ENCODE assay signal across 9 cellular contexts in the genomic region with DNA sequence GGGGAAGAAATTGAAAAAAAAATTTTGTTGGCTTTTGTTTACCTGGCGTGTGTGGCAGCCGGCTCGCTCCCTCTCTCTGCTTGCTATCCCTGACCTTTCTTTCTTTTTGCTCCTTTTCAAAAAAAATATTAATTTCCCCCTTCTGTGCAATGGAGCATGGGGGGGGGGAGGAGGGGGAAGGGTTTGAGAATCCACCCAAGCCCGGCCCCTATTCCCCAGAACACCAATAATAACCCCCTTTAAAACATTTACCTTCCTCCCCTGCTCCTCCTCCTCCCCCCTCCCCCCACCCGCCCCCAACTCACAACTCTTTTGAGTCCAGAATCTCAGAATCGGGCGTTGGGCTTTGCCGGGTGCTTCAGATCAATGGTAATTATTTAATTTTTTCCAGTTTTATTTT. TPM values are rescaled to one million over a fixed set of nuclear protein-coding genes. Genes with fewer than 3 reads are reported as not detected.
A peak's percentile ranks its signal among the peaks of the same experiment; 100 is the strongest.
DNase-seq lines count a peak whose midpoint lies in the region; ATAC-seq and TF ChIP-seq lines count a peak whose summit lies in the region.
"Had no signal": no experiment of that assay in that cellular context is flagged by ENCODE, and none has a peak within 500 bp of the region (broad histone marks: within the 10 kb centered on the region; RNA-seq: fewer than 3 reads in every experiment).

No MANE protein-coding gene starts in this region.

- H2BK12ac ChIP-seq in neuronal stem cell (ENCODE audit: low read length) = no peak overlapping the region

- H3K4me1 Mint-ChIP-seq in activated T-cell treated with anti-CD3 and anti-CD28 coated beads, Interleukin-2, amount 50 U/mL, for 72 hours (ENCODE audit: low read depth) = peaks cover 33% of the 10 kb centered on the region
- H3K4me1 Mint-ChIP-seq in activated B cell treated with CpG ODN at 0.5 μM for 24 hours = peaks cover 30% of the 10 kb centered on the region

- H3K27me3 ChIP-seq in tibial artery (no peaks in the 10 kb centered on the region), neuronal stem cell (ENCODE audit: control insufficient read depth in 3 of 3, insufficient read depth in 3 of 3, low read depth in 1 of 3, low read length in 3 of 3) (peaks cover 47 to 99% (median 97%) of the 10 kb centered on the region in 3 experiments)

- CTCF ChIA-PET in activated B cell treated with CpG ODN at 0.5 μM for 24 hours (lab: Charles Lee) = no interaction called here

- WGBS in neuronal stem cell (ENCODE audit: extremely low coverage in 2 of 2, insufficient read length in 2 of 2, insufficient replicate concordance in 1 of 2), 2 donors = no CpG with 5 or more reads among the region's 8 CpGs

- H3K9me3 ChIP-seq in tibial artery = no peaks in the 10 kb centered on the region
- peaks cover 0 to 2% of the 10 kb centered on the region in 2 donors for H3K9me3 ChIP-seq in neuronal stem cell (replicated peaks in 1 of 2; ENCODE audit: control insufficient read depth in 2 of 2, insufficient read depth in 1 of 2, low read depth in 1 of 2, low read length in 2 of 2)

- no peak overlapping the region for H2AFZ ChIP-seq in neuronal stem cell (ENCODE audit: low read length)

- no peak overlapping the region for H4K91ac ChIP-seq in neuronal stem cell (ENCODE audit: low read depth, low read length, poor library complexity)

- no peak overlapping the region for H3K9ac ChIP-seq in neuronal stem cell (ENCODE audit: low read depth, low read length, poor library complexity)

- H3K27ac Mint-ChIP-seq in activated T-cell treated with anti-CD3 and anti-CD28 coated beads, Interleukin-2, amount 50 U/mL, for 72 hours = no peak overlapping the region
- no peak overlapping the region for H3K27ac Mint-ChIP-seq in activated B cell treated with CpG ODN at 0.5 μM for 24 hours

- H3K4me3 ChIP-seq in tibial artery (peak overlapping the region; percentile 50 to 51), neuronal stem cell (ENCODE audit: low read length in 2 of 2) (no peak overlapping the region)

- intact Hi-C loops in activated B cell treated with CpG ODN at 0.5 μM for 24 hours (cut with micrococcal nuclease) = loop anchor here (5.0 kb wide), 1 partner anchor 39 kb away; no protein-coding TSS in a partner anchor
- intact Hi-C loops in tibial artery (cut with DNase I; ENCODE audit: low total_unique reads) = loop anchor here (5.0 kb wide), 1 partner anchor 34 kb away; no protein-coding TSS in a partner anchor

- H3K27me3 Mint-ChIP-seq in activated T-cell treated with anti-CD3 and anti-CD28 coated beads, Interleukin-2, amount 50 U/mL, for 72 hours (ENCODE audit: low read depth) = peaks cover 47% of the 10 kb centered on the region
- peaks cover 27% of the 10 kb centered on the region for H3K27me3 Mint-ChIP-seq in activated B cell treated with CpG ODN at 0.5 μM for 24 hours

- H3K27ac ChIP-seq in tibial artery (peak overlapping the region; percentile 88 to 99), neuronal stem cell (replicated peaks; ENCODE audit: low read length) (no peak overlapping the region)

- H3K36me3 ChIP-seq in tibial artery = no peaks in the 10 kb centered on the region
- no peaks in the 10 kb centered on the region for H3K36me3 ChIP-seq in neuronal stem cell (replicated peaks in 1 of 2; ENCODE audit: control insufficient read depth in 2 of 2, insufficient read depth in 2 of 2, low read length in 2 of 2)

- no peaks in the 10 kb centered on the region for H3K79me1 ChIP-seq in neuronal stem cell (ENCODE audit: low read depth, low read length)

- peaks cover 0 to 3% of the 10 kb centered on the region in 2 donors for H3K36me3 Mint-ChIP-seq in activated T-cell treated with anti-CD3 and anti-CD28 coated beads, Interleukin-2, amount 50 U/mL, for 72 hours (ENCODE audit: insufficient read depth in 2 of 2)
- H3K36me3 Mint-ChIP-seq in activated B cell treated with CpG ODN at 0.5 μM for 24 hours (ENCODE audit: low read depth) = no peaks in the 10 kb centered on the region

- no peak overlapping the region for H2BK120ac ChIP-seq in neuronal stem cell (ENCODE audit: low read depth, low read length)

- POLR2A ChIA-PET in activated B cell treated with CpG ODN at 0.5 μM for 24 hours (lab: Charles Lee) = interaction anchor here (0.9 to 1.0 kb wide), 3 partner anchors 10 to 80 kb away, joined by 3 to 11 read pairs (median 4); no protein-coding TSS in a partner anchor

- H3K4me1 ChIP-seq in tibial artery (peaks cover 14 to 94% (median 81%) of the 10 kb centered on the region in 4 donors), neuronal stem cell (ENCODE audit: control insufficient read depth in 2 of 2, insufficient read depth in 1 of 2, low read depth in 1 of 2, low read length in 2 of 2) (peaks cover 4 to 8% of the 10 kb centered on the region in 2 donors)

- H3K4me3 Mint-ChIP-seq in activated T-cell treated with anti-CD3 and anti-CD28 coated beads, Interleukin-2, amount 50 U/mL, for 72 hours = peak overlapping the region; percentile 77 to 81
- H3K4me3 Mint-ChIP-seq in activated B cell treated with CpG ODN at 0.5 μM for 24 hours = peak overlapping the region; percentile 80

- no peak overlapping the region for H3K4ac ChIP-seq in neuronal stem cell (ENCODE audit: low read length)

- H2BK15ac ChIP-seq in neuronal stem cell (ENCODE audit: low read length) = no peak overlapping the region

- ATAC-seq in activated T-cell treated with anti-CD3 and anti-CD28 coated beads, Interleukin-2, amount 50 U/mL, for 72 hours (replicated peaks in 1 of 2) = no peak
- ATAC-seq in activated B cell treated with CpG ODN at 0.5 μM for 24 hours (ENCODE audit: low read depth) = no peak

- no peak overlapping the region for H3K4me2 ChIP-seq in neuronal stem cell (ENCODE audit: insufficient read depth, low read length, poor library complexity, severe bottlenecking)

- H4K8ac ChIP-seq in neuronal stem cell (ENCODE audit: low read depth, low read length) = no peak overlapping the region

- no peak overlapping the region for H3K23ac ChIP-seq in neuronal stem cell (ENCODE audit: low read depth, low read length, poor library complexity)

- H3K18ac ChIP-seq in neuronal stem cell (ENCODE audit: low read length) = no peak overlapping the region

- no peak for DNase-seq in activated T-cell treated with anti-CD3 and anti-CD28 coated beads, Interleukin-2, amount 50 U/mL, for 72 hours
- DNase-seq in activated T-cell treated with anti-CD3 and anti-CD28 coated beads, Interleukin-2, amount 50 U/mL, for 1 hour = no peak
- DNase-seq in activated B cell treated with CpG ODN at 0.5 μM for 24 hours = no peak
- peak; percentile 54 for DNase-seq in hepatic stellate cell (ENCODE audit: low spot score)
- DNase-seq in tibial artery = no peak
- DNase-seq in neuronal stem cell (ENCODE audit: low spot score) = no peak
- DNase-seq in GM20000 (ENCODE audit: low spot score) = no peak
- no peak for DNase-seq in activated CD4-positive, alpha-beta T cell treated with anti-CD3 and anti-CD28 coated beads, Interleukin-2, amount 50 U/mL, for 1 hour

- H2AK5ac ChIP-seq in neuronal stem cell (ENCODE audit: low read depth, low read length) = no peak overlapping the region

- H2BK5ac ChIP-seq in neuronal stem cell (ENCODE audit: low read length) = no peak overlapping the region

- TF ChIP-seq CTCF in activated B cell treated with CpG ODN at 0.5 μM for 24 hours (IDR thresholded peaks at IDR 0.05) (no peak), tibial artery (IDR thresholded peaks at IDR 0.05) (no peak), GM20000 (IDR thresholded peaks at IDR 0.05; ENCODE audit: extremely low read depth, missing control alignments) (no peak)

- no peak overlapping the region for H3K14ac ChIP-seq in neuronal stem cell (ENCODE audit: low read length)

- H3K9me3 Mint-ChIP-seq in activated T-cell treated with anti-CD3 and anti-CD28 coated beads, Interleukin-2, amount 50 U/mL, for 72 hours = no peaks in the 10 kb centered on the region
- no peaks in the 10 kb centered on the region for H3K9me3 Mint-ChIP-seq in activated B cell treated with CpG ODN at 0.5 μM for 24 hours

RNA-seq across cellular contexts. Expression of a gene that starts 28.4 kb away (rescaled TPM):
- 1 to 10 TPM; 2.2 to 2.8 TPM for total RNA-seq in activated T-cell treated with anti-CD3 and anti-CD28 coated beads, Interleukin-2, amount 50 U/mL, for 72 hours
- total RNA-seq in activated B cell treated with CpG ODN at 0.5 μM for 24 hours = 2.6 and 2.7 TPM in 2 replicates
- 0.07 TPM for polyA plus RNA-seq in neuronal stem cell (2013, experiment 1 of 2)
- polyA plus RNA-seq in neuronal stem cell (2013, experiment 2 of 2) = 0.07 TPM

RNA-seq across cellular contexts. Expression of a gene that starts 54.3 kb away (rescaled TPM):
- total RNA-seq in activated T-cell treated with anti-CD3 and anti-CD28 coated beads, Interleukin-2, amount 50 U/mL, for 72 hours = under 1 TPM; 0.12 to 0.32 TPM
- total RNA-seq in activated B cell treated with CpG ODN at 0.5 μM for 24 hours = not detected in 2 replicates
- 0.03 TPM for polyA plus RNA-seq in neuronal stem cell (2013, experiment 1 of 2)
- 0.03 TPM for polyA plus RNA-seq in neuronal stem cell (2013, experiment 2 of 2)
- total RNA-seq: Daoy had no signal

Comparison
In these comparisons a context has a peak if more than half of its experiments do, and no peak if none do; other contexts are left out.
1. H3K4me3 ChIP-seq: peak in tibial artery (2 of 2); none in neuronal stem cell (0 of 2).